ENCODE assay signal across 8 cellular contexts in genomic region chr6:109094351-109095035, GRCh38. TPM values are rescaled to one million over a fixed set of nuclear protein-coding genes. Genes with fewer than 3 reads are reported as not detected.
DNase-seq lines count a peak whose midpoint lies in the region; ATAC-seq and TF ChIP-seq lines count a peak whose summit lies in the region.

SESN1 (minus strand) TSS chr6:109094846; CDS start chr6:109094073, 773 bp downstream.

- H3K4me2 ChIP-seq in parathyroid adenoma (ENCODE audit: low read length) = peak within 1 kb of the TSS; percentile 97

- H3K27me3 ChIP-seq in parathyroid adenoma (ENCODE audit: control insufficient read depth, insufficient read depth, low read length) (no peaks in the 10 kb centered on the region), tibial artery (no peaks in the 10 kb centered on the region)

- 0 out of 2 replicates have a peak, but pooled peaks have one; percentile 6 for TF ChIP-seq CTCF in GM12874 (IDR thresholded peaks at IDR 0.05; ENCODE audit: insufficient read depth, low read depth, low read length)
- TF ChIP-seq CTCF in parathyroid adenoma (IDR thresholded peaks at IDR 0.05) = no peak
- TF ChIP-seq CTCF in tibial artery (IDR thresholded peaks at IDR 0.05) = no peak

- peak within 1 kb of the TSS; percentile 73 for H3K9ac ChIP-seq in parathyroid adenoma

- H3K27ac ChIP-seq in parathyroid adenoma = peak within 1 kb of the TSS; percentile 97
- H3K27ac ChIP-seq in tibial artery = peak within 1 kb of the TSS; percentile 96 to 97

- DNase-seq in NCI-H1105 (lab: John Stamatoyannopoulos, UW) = peak; percentile 98
- peak; percentile 87 to 90 for DNase-seq in SW 1271 (lab: John Stamatoyannopoulos, UW)
- peak; percentile 79 for DNase-seq in activated naive CD8-positive, alpha-beta T cell treated with anti-CD3 and anti-CD28 coated beads, Interleukin-2, amount 50 U/mL, for 16 hours (ENCODE audit: low read depth, low spot score)
- DNase-seq in Right ventricle myocardium superior = peak; percentile 95
- DNase-seq in tibial artery = peak; percentile 95 to 96

- H3K4me3 ChIP-seq in parathyroid adenoma (ENCODE audit: low read depth, low read length) (peak within 1 kb of the TSS; percentile 85), tibial artery (peak within 1 kb of the TSS; percentile 64 to 74)

- H3K36me3 ChIP-seq in parathyroid adenoma (ENCODE audit: control insufficient read depth, insufficient read depth, low read length) = no peaks in the 10 kb centered on the region
- no peaks in the 10 kb centered on the region for H3K36me3 ChIP-seq in tibial artery

- peaks cover 37% of the 10 kb centered on the region for H3K79me2 ChIP-seq in parathyroid adenoma

- H3K4me1 ChIP-seq in parathyroid adenoma (peaks cover 7% of the 10 kb centered on the region), tibial artery (peaks cover 0 to 44% (median 30%) of the 10 kb centered on the region in 4 donors)

- H3K9me3 ChIP-seq in parathyroid adenoma (ENCODE audit: control insufficient read depth, low read length) (no peaks in the 10 kb centered on the region), tibial artery (no peaks in the 10 kb centered on the region)

- peak; percentile 76 for ATAC-seq in HG02642 (IDR thresholded peaks at IDR 0.05; ENCODE audit: poor library complexity, unreplicated experiment)
- ATAC-seq in Right ventricle myocardium superior (ENCODE audit: poor library complexity) = peak; percentile 90

- intact Hi-C loops in Right ventricle myocardium superior (cut with DNase I) (loop anchor here (2.0 kb wide), 1 partner anchor 288 kb away; the partner anchor contains the start of gene CD164), tibial artery (cut with DNase I; ENCODE audit: low total_unique reads) (loop anchor here (10.0 kb wide), 1 partner anchor 290 kb away; the partner anchor contains the start of gene CD164)

- H2AFZ ChIP-seq in parathyroid adenoma = peak within 1 kb of the TSS; percentile 84

RNA-seq across cellular contexts. Expression of gene SESN1, which starts in this region (rescaled TPM):
- total RNA-seq in Right ventricle myocardium superior = 64.1 TPM

Comparison
In these comparisons a context has a peak if more than half of its experiments do, and no peak if none do; other contexts are left out.
1. Peak in every context shown above with its lines: DNase-seq, ATAC-seq, H3K4me3 ChIP-seq and H3K27ac ChIP-seq.